Comparison of ENCODE assay signal across 9 cellular contexts in genomic region chr13:38417727-38418126, GRCh38.
DNase-seq lines count a peak whose midpoint lies in the region; ATAC-seq, FAIRE-seq and TF ChIP-seq lines count a peak whose summit lies in the region.
"Had no signal": no experiment of that assay in that cellular context is flagged by ENCODE, and none has a peak within 500 bp of the region (broad histone marks: within the 10 kb centered on the region; RNA-seq: fewer than 3 reads in every experiment).

No MANE protein-coding gene starts in this region.

- no peaks in the 10 kb centered on the region for H3K27me3 ChIP-seq in astrocyte (ENCODE audit: insufficient read depth, low read length)
- no peaks in the 10 kb centered on the region for H3K27me3 ChIP-seq in sigmoid colon

- H3K27ac ChIP-seq in astrocyte (ENCODE audit: low read depth, low read length) = no peak overlapping the region
- H3K27ac ChIP-seq in sigmoid colon = no peak overlapping the region
- H3K27ac ChIP-seq: HL-60 had no signal

- no peaks in the 10 kb centered on the region for H3K4me1 ChIP-seq in astrocyte (ENCODE audit: insufficient read depth, low read length)
- no peaks in the 10 kb centered on the region for H3K4me1 ChIP-seq in sigmoid colon

- intact Hi-C loops in head of caudate nucleus (cut with DNase I) = no loop called here
- intact Hi-C loops in sigmoid colon (cut with DNase I) = no loop called here

- no peaks in the 10 kb centered on the region for H3K27me3 Mint-ChIP-seq in astrocyte (ENCODE audit: low read depth, unreplicated experiment)
- H3K27me3 Mint-ChIP-seq in stimulated activated memory B cell treated with anti-CD40 and anti-IgM and Interleukin-4, amounts not matched to agents 10 μg/mL and 1 μg/mL and 100 μg/mL, for 72 hours = no peaks in the 10 kb centered on the region

- DNase-seq in AG10803 (ENCODE audit: low read depth) (peak; percentile 24), HT-29 (ENCODE audit: low spot score) (peak; percentile 61), astrocyte (ENCODE audit: low read depth) (no peak), head of caudate nucleus (no peak), sigmoid colon (no peak)

- no peaks in the 10 kb centered on the region for H3K79me2 ChIP-seq in astrocyte (ENCODE audit: insufficient read depth, low read length)

- 54 to 71% methylated on average over 2 of the region's 2 CpGs for WGBS in sigmoid colon, 2 donors

- H4K20me1 ChIP-seq in astrocyte (ENCODE audit: insufficient read depth, low read length) = no peaks in the 10 kb centered on the region

- peaks cover 4% of the 10 kb centered on the region for H3K4me1 Mint-ChIP-seq in astrocyte (ENCODE audit: low read depth, unreplicated experiment)
- peaks cover 5% of the 10 kb centered on the region for H3K4me1 Mint-ChIP-seq in stimulated activated memory B cell treated with anti-CD40 and anti-IgM and Interleukin-4, amounts not matched to agents 10 μg/mL and 1 μg/mL and 100 μg/mL, for 72 hours

- no peak for TF ChIP-seq EP300 in sigmoid colon (IDR thresholded peaks at IDR 0.05)

- H3K36me3 Mint-ChIP-seq in astrocyte (ENCODE audit: low read depth, unreplicated experiment) = no peaks in the 10 kb centered on the region
- H3K36me3 Mint-ChIP-seq in stimulated activated memory B cell treated with anti-CD40 and anti-IgM and Interleukin-4, amounts not matched to agents 10 μg/mL and 1 μg/mL and 100 μg/mL, for 72 hours = no peaks in the 10 kb centered on the region

- no peak overlapping the region for H2AFZ ChIP-seq in astrocyte (ENCODE audit: low read depth, low read length)

- no peak overlapping the region for H3K9ac ChIP-seq in astrocyte (ENCODE audit: low read length)

- no peak overlapping the region for H3K4me3 Mint-ChIP-seq in astrocyte (ENCODE audit: unreplicated experiment)
- no peak overlapping the region for H3K4me3 Mint-ChIP-seq in stimulated activated memory B cell treated with anti-CD40 and anti-IgM and Interleukin-4, amounts not matched to agents 10 μg/mL and 1 μg/mL and 100 μg/mL, for 72 hours

- H3K36me3 ChIP-seq in astrocyte (ENCODE audit: insufficient read depth, low read length) = no peaks in the 10 kb centered on the region
- H3K36me3 ChIP-seq in sigmoid colon = no peaks in the 10 kb centered on the region

- ATAC-seq in GM18867 (IDR thresholded peaks at IDR 0.05; ENCODE audit: unreplicated experiment) (peak; percentile 46), HG03469 (IDR thresholded peaks at IDR 0.05; ENCODE audit: unreplicated experiment) (no peak)
- peak; percentile 56 for ATAC-seq in stimulated activated memory B cell treated with anti-CD40 and anti-IgM and Interleukin-4, amounts not matched to agents 10 μg/mL and 1 μg/mL and 100 μg/mL, for 72 hours

- no peak overlapping the region for H3K27ac Mint-ChIP-seq in astrocyte (ENCODE audit: unreplicated experiment)
- H3K27ac Mint-ChIP-seq in stimulated activated memory B cell treated with anti-CD40 and anti-IgM and Interleukin-4, amounts not matched to agents 10 μg/mL and 1 μg/mL and 100 μg/mL, for 72 hours = no peak overlapping the region

- no peak for TF ChIP-seq POLR2A in sigmoid colon (IDR thresholded peaks at IDR 0.05)

- H3K9me3 Mint-ChIP-seq in astrocyte (ENCODE audit: unreplicated experiment) = no peaks in the 10 kb centered on the region
- H3K9me3 Mint-ChIP-seq in stimulated activated memory B cell treated with anti-CD40 and anti-IgM and Interleukin-4, amounts not matched to agents 10 μg/mL and 1 μg/mL and 100 μg/mL, for 72 hours = no peaks in the 10 kb centered on the region

- no peak overlapping the region for H3K4me3 ChIP-seq in AG10803 (ENCODE audit: low read length)
- H3K4me3 ChIP-seq in astrocyte (ENCODE audit: insufficient read depth, low read depth, low read length) = no peak overlapping the region
- H3K4me3 ChIP-seq in sigmoid colon = no peak overlapping the region

- no peaks in the 10 kb centered on the region for H3K9me3 ChIP-seq in astrocyte (ENCODE audit: insufficient read depth, low read depth, low read length)
- no peaks in the 10 kb centered on the region for H3K9me3 ChIP-seq in sigmoid colon

- TF ChIP-seq CTCF in AG10803 (conservative IDR thresholded peaks at IDR 0.05; ENCODE audit: low read length) (peak; percentile 57), astrocyte (IDR thresholded peaks at IDR 0.05; ENCODE audit: insufficient read depth, low read depth, low read length) (peak; percentile 29), sigmoid colon (IDR thresholded peaks at IDR 0.05) (no peak)

- no peak for FAIRE-seq in astrocyte (lab: Jason Lieb, UNC)

- H3K4me2 ChIP-seq in astrocyte (ENCODE audit: low read length) = no peak overlapping the region

Comparison
In these comparisons a context has a peak if more than half of its experiments do, and no peak if none do; other contexts are left out.
1. DNase-seq: peak in AG10803 (single experiment) and HT-29 (single experiment); none in astrocyte (single experiment), head of caudate nucleus (0 of 42) and sigmoid colon (single experiment).
2. CTCF ChIP-seq: peak in AG10803 (single experiment) and astrocyte (single experiment); none in sigmoid colon (0 of 4).